Comparison of ENCODE assay signal across 8 cellular contexts in genomic region chr14:50229646-50230045, GRCh38. TPM values are rescaled to one million over a fixed set of nuclear protein-coding genes. Genes with fewer than 3 reads are reported as not detected.
A peak's percentile ranks its signal among the peaks of the same experiment; 100 is the strongest.
DNase-seq lines count a peak whose midpoint lies in the region; ATAC-seq, FAIRE-seq and TF ChIP-seq lines count a peak whose summit lies in the region.

No MANE protein-coding gene starts in this region.

- H3K27ac ChIP-seq in K562 (ENCODE audit: extremely low read depth, low read depth, low read length) (peak overlapping the region; percentile 75; the same call in 1 of the 3 replicates), mesenchymal stem cell (ENCODE audit: low read length, poor library complexity, severe bottlenecking) (no peak overlapping the region)

- peak overlapping the region; percentile 28 for H3K4me3 Mint-ChIP-seq in activated naive CD4-positive, alpha-beta T cell treated with anti-CD3 and anti-CD28 coated beads, Interleukin-2, amount 50 U/mL, for 24 hours
- H3K4me3 Mint-ChIP-seq in type B pancreatic cell = peak overlapping the region; percentile 93

- BruUV-seq in K562 (replicated peaks; lab: Mats Ljungman, UMichigan) = TSS peak; percentile 56

- POLR2A ChIA-PET in K562 (lab: Yijun Ruan, JAX) = interaction anchor here (1.1 kb wide), 1 partner anchor 364 kb away, joined by 3 read pairs; no protein-coding TSS in a partner anchor

- 64% methylated on average over 1 of the region's 1 CpG for WGBS in K562 (ENCODE audit: insufficient coverage, low coverage, missing lambda C conversion rate)
- 98% methylated on average over 1 of the region's 1 CpG for WGBS in mesenchymal stem cell

- H3K4me3 ChIP-seq in K562 (peak overlapping the region; percentile 83), mesenchymal stem cell (ENCODE audit: insufficient read depth in 1 of 2, low read depth in 1 of 2, low read length in 2 of 2) (peak overlapping the region in 1 of 2 experiments; percentile 84)

- in situ Hi-C loops in K562 (cut with MboI) (no loop called here), ACHN (cut with HindIII; ENCODE audit: low pct_ligation_motif_present, low pct_unique_long_range_greater_than_20kb, low sequenced_read_pairs) (no loop called here)

- H3K14ac ChIP-seq in mesenchymal stem cell (ENCODE audit: low read length in 2 of 2) = no peak overlapping the region

- FAIRE-seq in K562 (lab: Jason Lieb, UNC) = no peak

- no peak for DNase-seq in activated naive CD4-positive, alpha-beta T cell treated with anti-CD3 and anti-CD28 coated beads, Interleukin-2, amount 50 U/mL, for 72 hours (ENCODE audit: low spot score in 2 of 2)
- DNase-seq in K562 (ENCODE audit: extremely low read depth in 1 of 4, low spot score in 3 of 4) = no peak
- DNase-seq in mesenchymal stem cell = no peak
- no peak for DNase-seq in type B pancreatic cell (ENCODE audit: extremely low spot score, unreplicated experiment)
- no peak for DNase-seq in ACHN

- H3K4me2 ChIP-seq in K562 (ENCODE audit: insufficient read depth, low read length) = peak overlapping the region; percentile 75
- peak overlapping the region; percentile 43 for H3K4me2 ChIP-seq in mesenchymal stem cell (ENCODE audit: low read length, poor library complexity, severe bottlenecking)

- no peak for TF ChIP-seq POLR2A in K562 (conservative IDR thresholded peaks at IDR 0.05)

- H2AFZ ChIP-seq in K562 (ENCODE audit: low read depth, low read length) (no peak overlapping the region), mesenchymal stem cell (ENCODE audit: low read depth, low read length) (no peak overlapping the region)

- H3K9me3 Mint-ChIP-seq in activated naive CD4-positive, alpha-beta T cell treated with anti-CD3 and anti-CD28 coated beads, Interleukin-2, amount 50 U/mL, for 24 hours = no peaks in the 10 kb centered on the region
- H3K9me3 Mint-ChIP-seq in activated naive CD4-positive, alpha-beta T cell treated with anti-CD3 and anti-CD28 coated beads, Interleukin-2, amount 50 U/mL, for 72 hours = peaks cover 0 to under 1% of the 10 kb centered on the region in 2 donors
- H3K9me3 Mint-ChIP-seq in type B pancreatic cell = peaks cover 4% of the 10 kb centered on the region

- no peak overlapping the region for H2AK5ac ChIP-seq in mesenchymal stem cell (ENCODE audit: low read length, severe bottlenecking)

- no peak overlapping the region for H2BK15ac ChIP-seq in mesenchymal stem cell (ENCODE audit: low read depth, poor library complexity, severe bottlenecking)

- H3K27me3 ChIP-seq in K562 (ENCODE audit: control insufficient read depth in 2 of 2, insufficient read depth in 2 of 2, low read length in 2 of 2) (no peaks in the 10 kb centered on the region), mesenchymal stem cell (ENCODE audit: control insufficient read depth in 1 of 2, insufficient read depth in 1 of 2, low read length in 2 of 2) (no peaks in the 10 kb centered on the region)

- H3K36me3 Mint-ChIP-seq in activated naive CD4-positive, alpha-beta T cell treated with anti-CD3 and anti-CD28 coated beads, Interleukin-2, amount 50 U/mL, for 24 hours = no peaks in the 10 kb centered on the region
- peaks cover 7 to 10% of the 10 kb centered on the region in 2 donors for H3K36me3 Mint-ChIP-seq in activated naive CD4-positive, alpha-beta T cell treated with anti-CD3 and anti-CD28 coated beads, Interleukin-2, amount 50 U/mL, for 72 hours
- H3K36me3 Mint-ChIP-seq in type B pancreatic cell = peaks cover 6% of the 10 kb centered on the region

- no peaks in the 10 kb centered on the region for H3K79me1 ChIP-seq in mesenchymal stem cell (replicated peaks; ENCODE audit: low read length, poor library complexity, severe bottlenecking)

- no peak overlapping the region for H3K4ac ChIP-seq in mesenchymal stem cell (ENCODE audit: low read depth in 1 of 2, low read length in 2 of 2)

- no peak for TF ChIP-seq CTCF in K562 (IDR thresholded peaks at IDR 0.05 in 2 of 3, conservative IDR thresholded peaks at IDR 0.05 in 1 of 3; ENCODE audit: insufficient read depth in 2 of 3, low read depth in 1 of 3, low read length in 3 of 3)
- no peak for TF ChIP-seq CTCF in type B pancreatic cell (conservative IDR thresholded peaks at IDR 0.05)

- no peaks in the 10 kb centered on the region for H4K20me1 ChIP-seq in K562 (replicated peaks; ENCODE audit: control insufficient read depth, insufficient read depth, low read length)

- H3K27me3 Mint-ChIP-seq in activated naive CD4-positive, alpha-beta T cell treated with anti-CD3 and anti-CD28 coated beads, Interleukin-2, amount 50 U/mL, for 24 hours = no peaks in the 10 kb centered on the region
- H3K27me3 Mint-ChIP-seq in type B pancreatic cell = no peaks in the 10 kb centered on the region

- peak overlapping the region in 1 of 2 experiments; percentile 85; a peak in 2 of 4 replicates for H3K9ac ChIP-seq in K562 (ENCODE audit: insufficient read depth in 1 of 2, low read depth in 2 of 2, low read length in 2 of 2)
- peak overlapping the region; percentile 92 for H3K9ac ChIP-seq in mesenchymal stem cell (ENCODE audit: low read length)

- CTCF ChIA-PET in K562 (lab: Yijun Ruan, JAX; ENCODE audit: low intra/inter-chr PET ratio) = no interaction called here

- peaks cover 63% of the 10 kb centered on the region for H3K79me2 ChIP-seq in K562 (ENCODE audit: control insufficient read depth, insufficient read depth, low read length)

- H3K36me3 ChIP-seq in K562 (ENCODE audit: control insufficient read depth, insufficient read depth, low read length) (0 out of 3 replicates have a peak, but pooled peaks cover 4% of the 10 kb centered on the region), mesenchymal stem cell (ENCODE audit: control insufficient read depth in 1 of 2, insufficient read depth in 2 of 2, low read depth in 1 of 2, low read length in 2 of 2) (peaks cover 0 to 4% of the 10 kb centered on the region in 2 experiments)

- no peak for ATAC-seq in activated naive CD4-positive, alpha-beta T cell treated with anti-CD3 and anti-CD28 coated beads, Interleukin-2, amount 50 U/mL, for 72 hours
- ATAC-seq in K562 (no peak), GM18502 (IDR thresholded peaks at IDR 0.05; ENCODE audit: poor library complexity, unreplicated experiment) (no peak), HG02759 (IDR thresholded peaks at IDR 0.05; ENCODE audit: unreplicated experiment) (no peak)

- intact Hi-C loops in K562 (cut with micrococcal nuclease) = loop anchor here (10.0 kb wide), 2 partner anchors 115 to 365 kb away; partner anchors contain the start of gene VCPKMT

- H3K27ac Mint-ChIP-seq in activated naive CD4-positive, alpha-beta T cell treated with anti-CD3 and anti-CD28 coated beads, Interleukin-2, amount 50 U/mL, for 24 hours = peak overlapping the region; percentile 10
- no peak overlapping the region for H3K27ac Mint-ChIP-seq in activated naive CD4-positive, alpha-beta T cell treated with anti-CD3 and anti-CD28 coated beads, Interleukin-2, amount 50 U/mL, for 72 hours
- H3K27ac Mint-ChIP-seq in type B pancreatic cell = peak overlapping the region; percentile 93

- H3K9me1 ChIP-seq in K562 (ENCODE audit: control insufficient read depth, insufficient read depth, low read length) = no peaks in the 10 kb centered on the region

- H3K9me3 ChIP-seq in K562 (replicated peaks; ENCODE audit: control insufficient read depth, insufficient read depth, low read depth, low read length) (no peaks in the 10 kb centered on the region), mesenchymal stem cell (ENCODE audit: control insufficient read depth, low read length) (no peaks in the 10 kb centered on the region)

- no peak overlapping the region for H2BK5ac ChIP-seq in mesenchymal stem cell (ENCODE audit: low read depth, low read length, poor library complexity, severe bottlenecking)

- peaks cover 62% of the 10 kb centered on the region for H3K4me1 Mint-ChIP-seq in activated naive CD4-positive, alpha-beta T cell treated with anti-CD3 and anti-CD28 coated beads, Interleukin-2, amount 50 U/mL, for 24 hours
- peaks cover 44% of the 10 kb centered on the region for H3K4me1 Mint-ChIP-seq in type B pancreatic cell (ENCODE audit: unreplicated experiment)

- H4K8ac ChIP-seq in mesenchymal stem cell (ENCODE audit: low read length) = no peak overlapping the region

- H3K4me1 ChIP-seq in K562 (replicated peaks in 1 of 2; ENCODE audit: control insufficient read depth in 2 of 2, insufficient read depth in 2 of 2, low read length in 2 of 2) (peaks cover 6 to 15% of the 10 kb centered on the region in 2 experiments; a peak in 4 of 5 replicates), mesenchymal stem cell (ENCODE audit: control insufficient read depth, insufficient read depth, low read depth, low read length) (peaks cover 5% of the 10 kb centered on the region)

- H3K23ac ChIP-seq in mesenchymal stem cell (ENCODE audit: low read length in 2 of 2) = no peak overlapping the region

- TF ChIP-seq EP300 in K562 (IDR thresholded peaks at IDR 0.05; ENCODE audit: low read length) = no peak

- no peak for TF ChIP-seq RAD21 in K562 (CRISPR knock-in tag; conservative IDR thresholded peaks at IDR 0.05 in 1 of 2, IDR thresholded peaks at IDR 0.05 in 1 of 2)

- no peak overlapping the region for H2BK120ac ChIP-seq in mesenchymal stem cell (ENCODE audit: low read depth, low read length)

- H4K91ac ChIP-seq in mesenchymal stem cell (ENCODE audit: low read length) = no peak overlapping the region

- H3K18ac ChIP-seq in mesenchymal stem cell (ENCODE audit: low read depth in 1 of 2, low read length in 2 of 2) = no peak overlapping the region

- H2BK12ac ChIP-seq in mesenchymal stem cell (ENCODE audit: low read length in 2 of 2) = no peak overlapping the region

RNA-seq across cellular contexts. Expression of gene SOS2, which starts 1.7 kb away (rescaled TPM):
- total RNA-seq in activated naive CD4-positive, alpha-beta T cell treated with anti-CD3 and anti-CD28 coated beads, Interleukin-2, amount 50 U/mL, for 72 hours = 10 to 100 TPM; 22.5 to 33.1 TPM
- 19.6 and 36.2 TPM in 2 replicates for total RNA-seq in K562 (2011; cell fraction: chromatin; rRNA removed; ENCODE audit: low replicate concordance)
- total RNA-seq in K562 (2011; cell fraction: nucleolus; rRNA removed) = 7.0 and 7.6 TPM in 2 replicates
- total RNA-seq in K562 (2011; cell fraction: nucleoplasm; rRNA removed) = 13.4 and 20.1 TPM in 2 replicates
- 4.5 and 5.8 TPM in 2 replicates for total RNA-seq in K562 (2014; rRNA removed)
- total RNA-seq in K562 (2014; rRNA removed; fragmentation: Illumina TruSeq; extraction: Trizol) = 13.1 and 14.4 TPM in 2 replicates
- 11.5 and 12.1 TPM in 2 replicates for total RNA-seq in K562 (2015; rRNA removed; fragmentation: Illumina TruSeq; extraction: Trizol)
- 9.6 and 10.5 TPM in 2 replicates for total RNA-seq in K562 (2021)
- 10.3 and 11.0 TPM in 2 replicates for polyA plus RNA-seq in K562 (2011; rRNA removed)
- 2.7 and 4.5 TPM in 2 replicates for polyA plus RNA-seq in K562 (2011; cell fraction: cytosol; rRNA removed)
- polyA plus RNA-seq in K562 (2011; cell fraction: nucleus; rRNA removed) = 7.8 and 9.7 TPM in 2 replicates
- polyA plus RNA-seq in K562 (2012) = 6.1 and 12.0 TPM in 2 replicates
- 9.5 and 11.4 TPM in 2 replicates for polyA plus RNA-seq in K562 (2014; fragmentation: Illumina TruSeq; extraction: Trizol)
- polyA plus RNA-seq in K562 (2014; fragmentation: Nextera tagmentation; extraction: Ambion mirVana) = 1 to 10 TPM; 2.2 to 3.0 TPM
- polyA plus RNA-seq in K562 (2014; rRNA removed) = 5.6 and 6.6 TPM in 2 replicates
- polyA minus RNA-seq in K562 (2011; rRNA and poly(A)+ RNA removed) = 18.9 and 25.4 TPM in 2 replicates
- 6.1 and 6.5 TPM in 2 replicates for polyA minus RNA-seq in K562 (2011; cell fraction: cytosol; rRNA and poly(A)+ RNA removed)
- polyA minus RNA-seq in K562 (2011; cell fraction: nucleus; rRNA and poly(A)+ RNA removed) = 8.8 and 23.4 TPM in 2 replicates
- polyA plus RNA-seq in mesenchymal stem cell (2013, experiment 1 of 2) = 15.1 TPM
- polyA plus RNA-seq in mesenchymal stem cell (2013, experiment 2 of 2) = 15.7 TPM
- total RNA-seq in type B pancreatic cell (ENCODE audit: low replicate concordance) = 28.9 and 34.6 TPM in 2 replicates

Comparison
In these comparisons a context has a peak if more than half of its experiments do, and no peak if none do; other contexts are left out.
1. H3K27ac Mint-ChIP-seq: peak in activated naive CD4-positive, alpha-beta T cell treated with anti-CD3 and anti-CD28 coated beads, Interleukin-2, amount 50 U/mL, for 24 hours (single experiment) and type B pancreatic cell (single experiment); none in activated naive CD4-positive, alpha-beta T cell treated with anti-CD3 and anti-CD28 coated beads, Interleukin-2, amount 50 U/mL, for 72 hours (0 of 2).